21 cellular contexts compared by ENCODE assay signal in the genomic region with DNA sequence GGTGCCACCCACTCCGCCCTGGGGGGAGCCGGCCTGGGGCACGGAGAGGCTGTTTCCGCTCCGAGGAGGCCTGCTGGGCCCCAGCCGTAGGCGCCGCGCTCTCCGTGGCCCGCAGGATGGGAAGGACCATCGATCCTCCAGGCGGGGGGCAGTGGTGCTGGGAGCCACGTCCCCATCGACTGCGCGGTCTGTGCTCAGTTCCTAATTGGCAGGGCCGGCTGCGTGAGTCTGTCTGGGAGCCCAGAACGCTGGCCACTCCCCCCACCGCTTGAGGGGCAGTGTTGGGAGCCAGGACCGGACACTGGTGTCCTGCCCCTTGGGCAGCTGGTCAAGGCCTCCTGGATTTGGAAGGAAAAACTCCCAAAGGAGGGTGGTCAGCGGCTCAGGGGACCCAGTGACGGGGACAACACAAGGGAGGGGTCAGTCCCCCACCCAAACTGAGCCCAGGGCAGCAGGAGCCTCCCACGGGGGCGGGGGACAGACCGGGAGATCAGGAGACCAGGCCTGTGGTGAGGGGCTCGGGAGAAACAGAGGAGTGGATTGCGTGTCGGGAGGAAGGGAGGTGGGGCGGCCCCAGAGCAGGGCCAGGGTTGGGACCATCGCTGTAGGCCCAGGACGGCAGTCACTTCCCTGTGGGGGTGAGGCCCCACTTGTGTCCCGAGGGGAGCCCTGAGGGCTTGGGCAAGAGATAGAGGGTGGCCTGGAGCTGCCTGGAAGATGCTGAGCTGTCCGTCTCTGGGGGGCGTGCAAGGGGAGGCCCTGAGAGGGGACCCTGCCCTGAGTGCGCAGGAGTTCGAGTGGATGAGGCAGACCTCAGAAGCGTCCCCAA.
A peak's percentile ranks its signal among the peaks of the same experiment; 100 is the strongest.
DNase-seq lines count a peak whose midpoint lies in the region; ATAC-seq and TF ChIP-seq lines count a peak whose summit lies in the region.
"Had no signal": no experiment of that assay in that cellular context is flagged by ENCODE, and none has a peak within 500 bp of the region (broad histone marks: within the 10 kb centered on the region; RNA-seq: fewer than 3 reads in every experiment).

No MANE protein-coding gene starts in this region.

- no peak overlapping the region for H3K9ac ChIP-seq in neural progenitor cell

- H3K9me3 Mint-ChIP-seq in WTC11 (0 out of 2 replicates have a peak, but pooled peaks cover 6% of the 10 kb centered on the region), neural progenitor cell (no peaks in the 10 kb centered on the region)
- H3K9me3 Mint-ChIP-seq: CD4-positive, alpha-beta memory T cell had no signal

- no peak for TF ChIP-seq CTCF in right atrium auricular region (IDR thresholded peaks at IDR 0.05)
- no peak for TF ChIP-seq CTCF in WTC11 (IDR thresholded peaks at IDR 0.05)
- TF ChIP-seq CTCF in neural progenitor cell (IDR thresholded peaks at IDR 0.05): no peak

- H3K79me2 ChIP-seq in neural progenitor cell (ENCODE audit: low read depth): no peaks in the 10 kb centered on the region

- H3K36me3 ChIP-seq in right atrium auricular region (no peaks in the 10 kb centered on the region), neural progenitor cell (no peaks in the 10 kb centered on the region)
- H3K36me3 ChIP-seq: BE2C, HAP-1, SJSA1 had no signal

- H3K4me3 Mint-ChIP-seq in WTC11: no peak overlapping the region
- H3K4me3 Mint-ChIP-seq in neural progenitor cell: no peak overlapping the region
- H3K4me3 Mint-ChIP-seq: CD4-positive, alpha-beta memory T cell had no signal

- H3K4me1 Mint-ChIP-seq in WTC11 (no peaks in the 10 kb centered on the region), neural progenitor cell (peaks cover 10% of the 10 kb centered on the region)
- H3K4me1 Mint-ChIP-seq: CD4-positive, alpha-beta memory T cell had no signal

- H3K36me3 Mint-ChIP-seq in WTC11 (no peaks in the 10 kb centered on the region), neural progenitor cell (no peaks in the 10 kb centered on the region)
- H3K36me3 Mint-ChIP-seq: CD4-positive, alpha-beta memory T cell had no signal

- H3K27ac ChIP-seq in right cardiac atrium (ENCODE audit: low read length) (no peak overlapping the region), right atrium auricular region (no peak overlapping the region), neural progenitor cell (no peak overlapping the region)
- H3K27ac ChIP-seq: RWPE1, SJSA1 had no signal

- no peaks in the 10 kb centered on the region for H4K20me1 ChIP-seq in neural progenitor cell (ENCODE audit: low read depth)

- WGBS in right cardiac atrium: 58% methylated on average over 39 of the region's 39 CpGs

- H3K27me3 ChIP-seq in right cardiac atrium (ENCODE audit: control insufficient read depth, insufficient read depth) (no peaks in the 10 kb centered on the region), right atrium auricular region (no peaks in the 10 kb centered on the region), neural progenitor cell (no peaks in the 10 kb centered on the region)

- H3F3A ChIP-seq in neural progenitor cell (ENCODE audit: low read depth): peaks cover 4% of the 10 kb centered on the region

- H2AFZ ChIP-seq in neural progenitor cell (replicated peaks): peak overlapping the region; percentile 42

- no peaks in the 10 kb centered on the region for H3K27me3 Mint-ChIP-seq in WTC11 (ENCODE audit: low read depth)
- H3K27me3 Mint-ChIP-seq in neural progenitor cell (ENCODE audit: insufficient read depth, low read depth): peaks cover 6% of the 10 kb centered on the region

- CTCF ChIA-PET in WTC11 (lab: Charles Lee): no interaction called here

- ATAC-seq in right cardiac atrium (peak in 1 of 2 donors; percentile 54), WTC11 (no peak), HG02642 (IDR thresholded peaks at IDR 0.05; ENCODE audit: poor library complexity, unreplicated experiment) (no peak), GM19324 (IDR thresholded peaks at IDR 0.05; ENCODE audit: low FRiP score, unreplicated experiment) (no peak)
- ATAC-seq: PC-3 had no signal

- no peak overlapping the region for H3K4me2 ChIP-seq in neural progenitor cell

- no peaks in the 10 kb centered on the region for H3K4me1 ChIP-seq in right cardiac atrium (ENCODE audit: control insufficient read depth, insufficient read depth, low read length)
- H3K4me1 ChIP-seq in right atrium auricular region: no peaks in the 10 kb centered on the region
- peaks cover 16% of the 10 kb centered on the region for H3K4me1 ChIP-seq in neural progenitor cell
- H3K4me1 ChIP-seq: BE2C, HAP-1, SJSA1 had no signal

- H3K4me3 ChIP-seq in right cardiac atrium (ENCODE audit: low read length) (no peak overlapping the region), right atrium auricular region (no peak overlapping the region), neural progenitor cell (no peak overlapping the region)
- H3K4me3 ChIP-seq: HAP-1, SJSA1 had no signal

- intact Hi-C loops in right cardiac atrium (cut with DNase I): no loop called here

- no peak overlapping the region for H3K27ac Mint-ChIP-seq in WTC11
- peak overlapping the region; percentile 42 for H3K27ac Mint-ChIP-seq in neural progenitor cell
- H3K27ac Mint-ChIP-seq: CD4-positive, alpha-beta memory T cell had no signal

- peak; percentile 44 to 65 (median 64) for DNase-seq in right cardiac atrium
- no peak for DNase-seq in right atrium auricular region (ENCODE audit: low spot score)
- no peak for DNase-seq in WTC11 (ENCODE audit: low spot score)
- DNase-seq in neural progenitor cell (ENCODE audit: low spot score): no peak
- DNase-seq in NCI-H446 treated with DMSO at 0.1 percent for 48 hours (lab: John Stamatoyannopoulos, UW): no peak
- DNase-seq in SKM-1 (lab: John Stamatoyannopoulos, UW; ENCODE audit: unreplicated experiment): no peak
- DNase-seq: BE2C; CD4-positive, alpha-beta memory T cell; DMS153; GDM1; MM.1S; NCI-H1105 treated with DMSO at 0.1 percent for 48 hours; NCI-H1694 treated with DMSO at 0.1 percent for 48 hours; NCI-H510A; NCI-H748 treated with DMSO at 0.1 percent for 48 hours; PC-3 had no signal

- H3K9me3 ChIP-seq in right cardiac atrium (ENCODE audit: control insufficient read depth, low read length) (no peaks in the 10 kb centered on the region), right atrium auricular region (no peaks in the 10 kb centered on the region), neural progenitor cell (ENCODE audit: low read depth) (no peaks in the 10 kb centered on the region)
- H3K9me3 ChIP-seq: BE2C, HAP-1, SJSA1 had no signal

- POLR2A ChIA-PET in WTC11 (lab: Charles Lee): no interaction called here

TF ChIP-seq in WTC11, 78 proteins besides CTCF, POLR2A, EP300 and RAD21:
- TF ChIP-seq, protein P1, sequence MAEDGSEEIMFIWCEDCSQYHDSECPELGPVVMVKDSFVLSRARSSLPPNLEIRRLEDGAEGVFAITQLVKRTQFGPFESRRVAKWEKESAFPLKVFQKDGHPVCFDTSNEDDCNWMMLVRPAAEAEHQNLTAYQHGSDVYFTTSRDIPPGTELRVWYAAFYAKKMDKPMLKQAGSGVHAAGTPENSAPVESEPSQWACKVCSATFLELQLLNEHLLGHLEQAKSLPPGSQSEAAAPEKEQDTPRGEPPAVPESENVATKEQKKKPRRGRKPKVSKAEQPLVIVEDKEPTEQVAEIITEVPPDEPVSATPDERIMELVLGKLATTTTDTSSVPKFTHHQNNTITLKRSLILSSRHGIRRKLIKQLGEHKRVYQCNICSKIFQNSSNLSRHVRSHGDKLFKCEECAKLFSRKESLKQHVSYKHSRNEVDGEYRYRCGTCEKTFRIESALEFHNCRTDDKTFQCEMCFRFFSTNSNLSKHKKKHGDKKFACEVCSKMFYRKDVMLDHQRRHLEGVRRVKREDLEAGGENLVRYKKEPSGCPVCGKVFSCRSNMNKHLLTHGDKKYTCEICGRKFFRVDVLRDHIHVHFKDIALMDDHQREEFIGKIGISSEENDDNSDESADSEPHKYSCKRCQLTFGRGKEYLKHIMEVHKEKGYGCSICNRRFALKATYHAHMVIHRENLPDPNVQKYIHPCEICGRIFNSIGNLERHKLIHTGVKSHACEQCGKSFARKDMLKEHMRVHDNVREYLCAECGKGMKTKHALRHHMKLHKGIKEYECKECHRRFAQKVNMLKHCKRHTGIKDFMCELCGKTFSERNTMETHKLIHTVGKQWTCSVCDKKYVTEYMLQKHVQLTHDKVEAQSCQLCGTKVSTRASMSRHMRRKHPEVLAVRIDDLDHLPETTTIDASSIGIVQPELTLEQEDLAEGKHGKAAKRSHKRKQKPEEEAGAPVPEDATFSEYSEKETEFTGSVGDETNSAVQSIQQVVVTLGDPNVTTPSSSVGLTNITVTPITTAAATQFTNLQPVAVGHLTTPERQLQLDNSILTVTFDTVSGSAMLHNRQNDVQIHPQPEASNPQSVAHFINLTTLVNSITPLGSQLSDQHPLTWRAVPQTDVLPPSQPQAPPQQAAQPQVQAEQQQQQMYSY (CRISPR knock-in tag; IDR thresholded peaks at IDR 0.05): 0 out of 2 replicates have a peak, but pooled peaks have one; percentile 37
- no peak for TF ChIP-seq TCF7 (CRISPR knock-in tag; IDR thresholded peaks at IDR 0.05; ENCODE audit: low read depth)

Comparison
In these comparisons a context has a peak if more than half of its experiments do, and no peak if none do; other contexts are left out.
1. DNase-seq: peak in right cardiac atrium (3 of 3); none in right atrium auricular region (single experiment), WTC11 (single experiment), neural progenitor cell (single experiment), NCI-H446 treated with DMSO at 0.1 percent for 48 hours (single experiment) and SKM-1 (single experiment).